Comparison of ENCODE assay signal across 1 cellular context in genomic region chr10:8563478-8563877, GRCh38.
TF ChIP-seq lines count a peak whose summit lies in the region.

No MANE protein-coding gene starts in this region.

TF ChIP-seq in K562, 482 proteins besides CTCF, POLR2A, EP300 and RAD21 (continued from another document):
- TF ChIP-seq ZNF639 (CRISPR knock-in tag; conservative IDR thresholded peaks at IDR 0.05 in 1 of 2, IDR thresholded peaks at IDR 0.05 in 1 of 2) (0 out of 4 replicates have a peak, but pooled peaks of 1 of the 2 experiments have one; percentile 23), ZBTB17 (CRISPR knock-in tag; IDR thresholded peaks at IDR 0.05) (no peak), ERF (CRISPR knock-in tag; IDR thresholded peaks at IDR 0.05) (no peak), NR2C2 (CRISPR knock-in tag; IDR thresholded peaks at IDR 0.05) (no peak), NR2C2 (tag; IDR thresholded peaks at IDR 0.05) (peak; percentile 41; the same call in 1 of the 2 replicates), SNIP1 (IDR thresholded peaks at IDR 0.05; ENCODE audit: low read depth) (no peak), ZNF316 (IDR thresholded peaks at IDR 0.05) (peak; percentile 17; the same call in 1 of the 2 replicates), BACH1 (tag; IDR thresholded peaks at IDR 0.05) (no peak)
